8 cellular contexts compared by ENCODE assay signal in the genomic region with DNA sequence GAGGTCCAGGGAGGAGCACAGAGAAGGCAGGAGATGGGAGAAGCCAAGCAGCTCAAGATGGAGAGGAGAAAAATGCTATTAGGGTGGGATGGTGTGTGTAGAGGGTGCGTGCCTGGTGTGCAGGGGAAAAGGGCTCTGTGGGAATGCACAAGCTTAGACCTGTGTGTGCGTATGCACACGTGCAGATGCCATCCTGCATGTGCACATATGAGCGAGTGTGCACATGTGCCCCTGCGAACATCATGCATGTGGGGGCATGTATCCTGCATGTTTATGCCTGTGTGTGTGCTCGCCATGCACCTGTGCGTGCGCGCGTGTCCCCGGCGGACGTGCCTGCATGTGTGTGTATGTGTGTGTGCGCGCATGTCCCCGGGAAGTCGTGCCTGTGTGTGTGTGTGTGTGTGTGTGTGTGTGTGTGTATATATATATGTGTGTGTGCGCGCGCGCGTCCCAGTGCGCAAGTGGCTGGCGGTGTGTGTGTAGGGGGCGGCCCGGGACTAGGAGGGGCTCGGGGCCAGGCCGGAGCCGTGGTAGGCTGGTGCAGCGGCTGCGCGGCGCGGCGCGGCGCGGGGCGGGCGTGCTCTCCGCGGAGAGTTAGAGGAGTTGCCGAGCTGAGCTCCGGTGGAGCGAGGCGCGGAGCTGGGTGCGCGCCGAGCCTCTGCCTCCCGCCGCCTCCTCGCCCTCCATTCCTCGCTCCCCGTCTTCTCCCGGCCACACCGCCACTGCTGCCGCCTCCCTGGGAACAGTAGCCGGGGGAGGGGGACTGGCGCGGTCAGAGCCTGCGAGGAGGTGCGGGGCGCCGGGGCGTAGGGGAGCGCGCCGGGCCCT. TPM values are rescaled to one million over a fixed set of nuclear protein-coding genes. Genes with fewer than 3 reads are reported as not detected.
DNase-seq lines count a peak whose midpoint lies in the region; ATAC-seq and TF ChIP-seq lines count a peak whose summit lies in the region.

TSS of gene KCNJ12 (plus strand) at position 601 of the 828 bp plus-strand sequence. CDS start 38,986 bp downstream, outside the sequence.

- intact Hi-C loops in activated naive CD4-positive, alpha-beta T cell treated with anti-CD3 and anti-CD28 coated beads for 36 hours (cut with micrococcal nuclease) = loop anchor here (2.0 to 5.0 kb wide), 2 partner anchors 95 to 136 kb away; no protein-coding TSS in a partner anchor
- intact Hi-C loops in transverse colon (cut with DNase I; ENCODE audit: low total_unique reads) = no loop called here

- in situ Hi-C loops in transverse colon (cut with MboI; ENCODE audit: low pct_ligation_motif_present in 1 of 4, low pct_unique_long_range_greater_than_20kb in 1 of 4, low sequenced_read_pairs in 3 of 4) = no loop called here

- no peaks in the 10 kb centered on the region for H3K36me3 ChIP-seq in lung (ENCODE audit: control insufficient read depth in 2 of 2, insufficient read depth in 2 of 2, low read length in 2 of 2)
- H3K36me3 ChIP-seq in transverse colon = no peaks in the 10 kb centered on the region

- CTCF ChIA-PET in activated naive CD4-positive, alpha-beta T cell treated with anti-CD3 and anti-CD28 coated beads for 36 hours (lab: Charles Lee) = no interaction called here
- CTCF ChIA-PET in activated CD4-positive, alpha-beta T cell treated with anti-CD3 and anti-CD28 coated beads, Interleukin-2, amount 10 ng/mL, durations not matched to agents 7 days and 5 days (lab: Charles Lee) = no interaction called here

- H3K27me3 Mint-ChIP-seq in activated naive CD4-positive, alpha-beta T cell treated with anti-CD3 and anti-CD28 coated beads for 36 hours (ENCODE audit: low read depth) = peaks cover 30% of the 10 kb centered on the region
- peaks cover 27% of the 10 kb centered on the region for H3K27me3 Mint-ChIP-seq in activated CD4-positive, alpha-beta T cell treated with anti-CD3 and anti-CD28 coated beads, Interleukin-2, amount 10 ng/mL, durations not matched to agents 7 days and 5 days

- no peak for TF ChIP-seq EP300 in transverse colon (IDR thresholded peaks at IDR 0.05; ENCODE audit: low read depth)

- H3K4me1 ChIP-seq in lung (ENCODE audit: control insufficient read depth in 2 of 2, insufficient read depth in 2 of 2, low read length in 2 of 2) (peaks cover 0 to 22% of the 10 kb centered on the region in 2 donors), transverse colon (peaks cover 12 to 41% (median 34%) of the 10 kb centered on the region in 4 donors)

- DNase-seq in activated naive CD4-positive, alpha-beta T cell treated with anti-CD3 and anti-CD28 coated beads for 36 hours = no peak
- DNase-seq in activated naive CD4-positive, alpha-beta T cell treated with anti-CD3 and anti-CD28 coated beads, Interleukin-2, amount 50 U/mL, for 16 hours = no peak
- DNase-seq in coronary artery (ENCODE audit: low spot score) = no peak
- no peak for DNase-seq in lung (ENCODE audit: low spot score)
- peak; percentile 34 for DNase-seq in transverse colon
- DNase-seq in activated CD4-positive, alpha-beta T cell treated with anti-CD3 and anti-CD28 coated beads, Interleukin-2, amount 10 ng/mL, durations not matched to agents 7 days and 5 days = no peak
- DNase-seq in NCI-H2196 treated with DMSO at 0.1 percent for 48 hours (lab: John Stamatoyannopoulos, UW; ENCODE audit: unreplicated experiment) = no peak
- no peak for DNase-seq in HuH-7.5 (ENCODE audit: low spot score)

- no peak for ATAC-seq in lung (ENCODE audit: insufficient read depth, low FRiP score)

- H3K27ac ChIP-seq in coronary artery (peak within 1 kb of the TSS in 1 of 2 donors; percentile 5), lung (ENCODE audit: low read depth in 1 of 2, low read length in 1 of 2) (no peak within 1 kb of the TSS), transverse colon (peak within 1 kb of the TSS; percentile 4 to 66 (median 35))

- no peaks in the 10 kb centered on the region for H3K9me3 Mint-ChIP-seq in activated naive CD4-positive, alpha-beta T cell treated with anti-CD3 and anti-CD28 coated beads for 36 hours
- no peaks in the 10 kb centered on the region for H3K9me3 Mint-ChIP-seq in activated CD4-positive, alpha-beta T cell treated with anti-CD3 and anti-CD28 coated beads, Interleukin-2, amount 10 ng/mL, durations not matched to agents 7 days and 5 days

- no peaks in the 10 kb centered on the region for H3K9me3 ChIP-seq in lung (ENCODE audit: control insufficient read depth in 2 of 2, insufficient read depth in 1 of 2, low read length in 1 of 2)
- H3K9me3 ChIP-seq in transverse colon = no peaks in the 10 kb centered on the region

- H3K4me3 ChIP-seq in coronary artery = peak within 1 kb of the TSS; percentile 71
- peak within 1 kb of the TSS; percentile 14 for H3K4me3 ChIP-seq in lung
- peak within 1 kb of the TSS; percentile 24 to 55 (median 40) for H3K4me3 ChIP-seq in transverse colon

- peaks cover 6% of the 10 kb centered on the region for H3K4me1 Mint-ChIP-seq in activated naive CD4-positive, alpha-beta T cell treated with anti-CD3 and anti-CD28 coated beads for 36 hours (ENCODE audit: low read depth)
- H3K4me1 Mint-ChIP-seq in activated CD4-positive, alpha-beta T cell treated with anti-CD3 and anti-CD28 coated beads, Interleukin-2, amount 10 ng/mL, durations not matched to agents 7 days and 5 days = peaks cover 2% of the 10 kb centered on the region

- peak within 1 kb of the TSS; percentile 27 for H3K4me3 Mint-ChIP-seq in activated naive CD4-positive, alpha-beta T cell treated with anti-CD3 and anti-CD28 coated beads for 36 hours
- no peak within 1 kb of the TSS for H3K4me3 Mint-ChIP-seq in activated CD4-positive, alpha-beta T cell treated with anti-CD3 and anti-CD28 coated beads, Interleukin-2, amount 10 ng/mL, durations not matched to agents 7 days and 5 days

- H3K27me3 ChIP-seq in lung (ENCODE audit: control insufficient read depth, insufficient read depth) (no peaks in the 10 kb centered on the region), transverse colon (peaks cover 40% of the 10 kb centered on the region)

- no peak for TF ChIP-seq POLR2A in transverse colon (IDR thresholded peaks at IDR 0.05)

- POLR2A ChIA-PET in activated CD4-positive, alpha-beta T cell treated with anti-CD3 and anti-CD28 coated beads, Interleukin-2, amount 10 ng/mL, durations not matched to agents 7 days and 5 days (lab: Charles Lee) = no interaction called here

- no peaks in the 10 kb centered on the region for H3K36me3 Mint-ChIP-seq in activated naive CD4-positive, alpha-beta T cell treated with anti-CD3 and anti-CD28 coated beads for 36 hours (ENCODE audit: low read depth)
- no peaks in the 10 kb centered on the region for H3K36me3 Mint-ChIP-seq in activated CD4-positive, alpha-beta T cell treated with anti-CD3 and anti-CD28 coated beads, Interleukin-2, amount 10 ng/mL, durations not matched to agents 7 days and 5 days (ENCODE audit: low read depth)

- no peak within 1 kb of the TSS for H3K27ac Mint-ChIP-seq in activated naive CD4-positive, alpha-beta T cell treated with anti-CD3 and anti-CD28 coated beads for 36 hours
- H3K27ac Mint-ChIP-seq in activated CD4-positive, alpha-beta T cell treated with anti-CD3 and anti-CD28 coated beads, Interleukin-2, amount 10 ng/mL, durations not matched to agents 7 days and 5 days = no peak within 1 kb of the TSS

- TF ChIP-seq CTCF in coronary artery (IDR thresholded peaks at IDR 0.05) = no peak
- TF ChIP-seq CTCF in lung (IDR thresholded peaks at IDR 0.05; ENCODE audit: control extremely low read depth, extremely low read depth) = no peak
- TF ChIP-seq CTCF in transverse colon (IDR thresholded peaks at IDR 0.05) = no peak

- 13 to 16% methylated on average over 38 to 69 of the region's 69 CpGs for WGBS in lung, 2 donors
- 17 to 57% methylated on average over 5 to 21 of the region's 69 CpGs for WGBS in transverse colon (ENCODE audit: low coverage in 1 of 2), 2 donors

RNA-seq across cellular contexts. Expression of gene KCNJ12, which starts in this region (rescaled TPM):
- not detected for total RNA-seq in activated naive CD4-positive, alpha-beta T cell treated with anti-CD3 and anti-CD28 coated beads for 36 hours
- total RNA-seq in lung (1 to 10 TPM; 3.4 to 6.6 TPM), transverse colon (1 to 10 TPM; 1.1 to 2.5 (median 2.3) TPM)
- polyA plus RNA-seq in lung = 1 to 10 TPM in 1 of 2 donors, under 1 TPM in 1; 0.67 to 1.6 TPM
- total RNA-seq in activated CD4-positive, alpha-beta T cell treated with anti-CD3 and anti-CD28 coated beads, Interleukin-2, amount 10 ng/mL, durations not matched to agents 7 days and 5 days = not detected

Comparison
In these comparisons a context has a peak if more than half of its experiments do, and no peak if none do; other contexts are left out.
1. H3K27ac ChIP-seq: peak in transverse colon (4 of 4); none in lung (0 of 2).
2. H3K4me3 ChIP-seq: peak in every context shown above with its lines; median percentile 71 in coronary artery; 40 in transverse colon; 14 in lung.